14 cellular contexts compared by ENCODE assay signal in genomic region chr12:105100998-105101397, GRCh38. TPM values are rescaled to one million over a fixed set of nuclear protein-coding genes. Genes with fewer than 3 reads are reported as not detected.
DNase-seq lines count a peak whose midpoint lies in the region; ATAC-seq and TF ChIP-seq lines count a peak whose summit lies in the region.
"Had no signal": no experiment of that assay in that cellular context is flagged by ENCODE, and none has a peak within 500 bp of the region (broad histone marks: within the 10 kb centered on the region; RNA-seq: fewer than 3 reads in every experiment).

No MANE protein-coding gene starts in this region.

- no peaks in the 10 kb centered on the region for H3K9me3 ChIP-seq in H9 (ENCODE audit: control insufficient read depth, low read depth, low read length)
- H3K9me3 ChIP-seq in SJSA1 (replicated peaks): no peaks in the 10 kb centered on the region
- H3K9me3 ChIP-seq: HAP-1 had no signal

- H2AFZ ChIP-seq in H9 (ENCODE audit: low read length): no peak overlapping the region

- no peak overlapping the region for H2BK120ac ChIP-seq in H9 (ENCODE audit: low read depth, low read length, poor library complexity, severe bottlenecking)

- no peak overlapping the region for H2AK5ac ChIP-seq in H9 (ENCODE audit: insufficient read length, low read length)

- H2BK15ac ChIP-seq in H9 (ENCODE audit: low read depth, low read length): no peak overlapping the region

- no peak overlapping the region for H3K18ac ChIP-seq in H9 (ENCODE audit: insufficient read length, low read depth, low read length)

- H3K4me3 Mint-ChIP-seq in H9: no peak overlapping the region
- no peak overlapping the region for H3K4me3 Mint-ChIP-seq in activated T-cell treated with anti-CD3 and anti-CD28 coated beads, Interleukin-2, amount 50 U/mL, for 4 hours
- H3K4me3 Mint-ChIP-seq in activated naive CD4-positive, alpha-beta T cell treated with anti-CD3 and anti-CD28 coated beads, Interleukin-2, amount 10 ng/mL, durations not matched to agents 7 days and 5 days: no peak overlapping the region
- H3K4me3 Mint-ChIP-seq: central memory CD8-positive, alpha-beta T cell had no signal

- H3K9ac ChIP-seq in H9 (ENCODE audit: extremely low read depth, insufficient read length, low read length): no peak overlapping the region

- H3K36me3 Mint-ChIP-seq in H9 (ENCODE audit: insufficient read depth in 1 of 3, low read depth in 3 of 3): peaks cover 5 to 11% (median 6%) of the 10 kb centered on the region in 3 experiments
- peaks cover 3% of the 10 kb centered on the region for H3K36me3 Mint-ChIP-seq in activated T-cell treated with anti-CD3 and anti-CD28 coated beads, Interleukin-2, amount 50 U/mL, for 4 hours (ENCODE audit: insufficient read depth)
- peaks cover 2% of the 10 kb centered on the region for H3K36me3 Mint-ChIP-seq in activated naive CD4-positive, alpha-beta T cell treated with anti-CD3 and anti-CD28 coated beads, Interleukin-2, amount 10 ng/mL, durations not matched to agents 7 days and 5 days

- DNase-seq in AG08395 (ENCODE audit: low spot score) (peak; percentile 26), H9 (no peak), SJSA1 (ENCODE audit: low read depth in 1 of 2, low spot score in 2 of 2) (no peak), fibroblast of villous mesenchyme (ENCODE audit: low read depth) (peak; percentile 51)
- DNase-seq in activated T-cell treated with anti-CD3 and anti-CD28 coated beads, Interleukin-2, amount 50 U/mL, for 4 hours: no peak
- DNase-seq in activated naive CD4-positive, alpha-beta T cell treated with anti-CD3 and anti-CD28 coated beads, Interleukin-2, amount 10 ng/mL, durations not matched to agents 7 days and 5 days: no peak
- DNase-seq: activated CD4-positive, alpha-beta T cell treated with anti-CD3 and anti-CD28 coated beads for 48 hours; left colon; NCI-H524 treated with DMSO at 0.1 percent for 48 hours had no signal

- no peaks in the 10 kb centered on the region; the same call in 1 of the 2 replicates for H3K4me1 ChIP-seq in H9 (ENCODE audit: insufficient read depth, low read length)
- H3K4me1 ChIP-seq in SJSA1 (replicated peaks): peaks cover 8% of the 10 kb centered on the region
- H3K4me1 ChIP-seq: HAP-1 had no signal

- no peak overlapping the region for H4K5ac ChIP-seq in H9 (ENCODE audit: insufficient read length, low read depth, low read length)

- peaks cover 1% of the 10 kb centered on the region; the same call in 1 of the 2 replicates for H3K27me3 Mint-ChIP-seq in H9 (ENCODE audit: low read depth)
- H3K27me3 Mint-ChIP-seq in activated T-cell treated with anti-CD3 and anti-CD28 coated beads, Interleukin-2, amount 50 U/mL, for 4 hours (ENCODE audit: low read depth): peaks cover 19% of the 10 kb centered on the region
- H3K27me3 Mint-ChIP-seq in activated naive CD4-positive, alpha-beta T cell treated with anti-CD3 and anti-CD28 coated beads, Interleukin-2, amount 10 ng/mL, durations not matched to agents 7 days and 5 days: peaks cover 40% of the 10 kb centered on the region

- no peak overlapping the region for H2BK5ac ChIP-seq in H9 (ENCODE audit: insufficient read length, low read length)

- no peak overlapping the region for H3K14ac ChIP-seq in H9 (ENCODE audit: insufficient read depth, low read length)

- no peak overlapping the region for H4K8ac ChIP-seq in H9 (replicated peaks; ENCODE audit: insufficient read length, low read depth, low read length)

- no peaks in the 10 kb centered on the region for H3K27me3 ChIP-seq in H9 (ENCODE audit: insufficient read depth, low read length)
- H3K27me3 ChIP-seq in SJSA1 (replicated peaks): no peaks in the 10 kb centered on the region

- H4K91ac ChIP-seq in H9 (ENCODE audit: insufficient read length, low read depth, low read length): no peak overlapping the region

- H3K56ac ChIP-seq in H9 (ENCODE audit: insufficient read length, low read depth, low read length): no peak overlapping the region

- H3T11ph ChIP-seq in H9 (ENCODE audit: low read length): no peak overlapping the region

- no peak overlapping the region for H2BK20ac ChIP-seq in H9 (ENCODE audit: low read depth, low read length, poor library complexity, severe bottlenecking)

- no peaks in the 10 kb centered on the region for H3K79me2 ChIP-seq in H9 (ENCODE audit: insufficient read depth, low read length)

- no peaks in the 10 kb centered on the region for H3K79me1 ChIP-seq in H9 (ENCODE audit: insufficient read depth, low read depth, low read length, poor library complexity, severe bottlenecking)

- no peak overlapping the region for H2BK12ac ChIP-seq in H9 (ENCODE audit: insufficient read length, low read depth, low read length)

- no peak overlapping the region for H3K4ac ChIP-seq in H9 (ENCODE audit: low read depth, low read length)

- H3K23ac ChIP-seq in H9 (ENCODE audit: insufficient read length, low read depth, low read length): no peak overlapping the region

- peaks cover 0 to 3% of the 10 kb centered on the region in 2 experiments; a peak in 2 of 4 replicates for H3K4me1 Mint-ChIP-seq in H9
- no peaks in the 10 kb centered on the region for H3K4me1 Mint-ChIP-seq in activated T-cell treated with anti-CD3 and anti-CD28 coated beads, Interleukin-2, amount 50 U/mL, for 4 hours (ENCODE audit: low read depth)
- H3K4me1 Mint-ChIP-seq in activated naive CD4-positive, alpha-beta T cell treated with anti-CD3 and anti-CD28 coated beads, Interleukin-2, amount 10 ng/mL, durations not matched to agents 7 days and 5 days: no peaks in the 10 kb centered on the region
- H3K4me1 Mint-ChIP-seq: central memory CD8-positive, alpha-beta T cell had no signal

- H3K4me2 ChIP-seq in H9 (ENCODE audit: insufficient read depth, insufficient read length, low read length): no peak overlapping the region

- no peaks in the 10 kb centered on the region for H3K23me2 ChIP-seq in H9 (ENCODE audit: insufficient read length, low read depth, low read length, poor library complexity, severe bottlenecking)

- H4K20me1 ChIP-seq in H9 (ENCODE audit: control insufficient read depth, insufficient read depth, insufficient read length): no peaks in the 10 kb centered on the region

- no peak for ATAC-seq in esophagus mucosa
- no peak for ATAC-seq in HG02885 (IDR thresholded peaks at IDR 0.05; ENCODE audit: poor library complexity, unreplicated experiment)
- no peak for ATAC-seq in activated T-cell treated with anti-CD3 and anti-CD28 coated beads, Interleukin-2, amount 50 U/mL, for 4 hours
- ATAC-seq: left colon had no signal

- no peaks in the 10 kb centered on the region for H3K36me3 ChIP-seq in SJSA1
- H3K36me3 ChIP-seq: HAP-1 had no signal

- no peak overlapping the region for H3K4me3 ChIP-seq in SJSA1
- no peak overlapping the region for H3K4me3 ChIP-seq in fibroblast of villous mesenchyme (ENCODE audit: low read depth, low read length)
- H3K4me3 ChIP-seq: HAP-1 had no signal

- H3K27ac ChIP-seq in H9 (ENCODE audit: insufficient read length, low read depth, low read length) (no peak overlapping the region), SJSA1 (0 out of 2 replicates have a peak overlapping the region, but pooled peaks have one; percentile 17)

- H3K27ac Mint-ChIP-seq in H9: no peak overlapping the region
- H3K27ac Mint-ChIP-seq in activated naive CD4-positive, alpha-beta T cell treated with anti-CD3 and anti-CD28 coated beads, Interleukin-2, amount 10 ng/mL, durations not matched to agents 7 days and 5 days: no peak overlapping the region
- H3K27ac Mint-ChIP-seq: activated T-helper 2 cell treated with anti-CD3 and anti-CD28 coated beads, Interferon-gamma antibody, Interleukin-2, Interleukin-4, amounts not matched to agents 10 μg/mL and 5 μg/mL and 100 μg/mL, durations not matched to agents 14 hours and 24 hours and 36 hours had no signal

- CTCF ChIA-PET in activated naive CD4-positive, alpha-beta T cell treated with anti-CD3 and anti-CD28 coated beads, Interleukin-2, amount 10 ng/mL, durations not matched to agents 7 days and 5 days (lab: Charles Lee): no interaction called here

- peaks cover 18 to 21% of the 10 kb centered on the region in 2 experiments for H3K9me3 Mint-ChIP-seq in H9
- H3K9me3 Mint-ChIP-seq in activated T-cell treated with anti-CD3 and anti-CD28 coated beads, Interleukin-2, amount 50 U/mL, for 4 hours: peaks cover 6% of the 10 kb centered on the region
- H3K9me3 Mint-ChIP-seq in activated naive CD4-positive, alpha-beta T cell treated with anti-CD3 and anti-CD28 coated beads, Interleukin-2, amount 10 ng/mL, durations not matched to agents 7 days and 5 days: peaks cover 9% of the 10 kb centered on the region

- TF ChIP-seq CTCF in H9 (conservative IDR thresholded peaks at IDR 0.05) (peak; percentile 32; the same call in 1 of the 3 replicates), fibroblast of villous mesenchyme (IDR thresholded peaks at IDR 0.05; ENCODE audit: insufficient read depth, low read depth, low read length) (no peak)

RNA-seq across cellular contexts. Expression of gene WASHC4, which starts 6.5 kb away (rescaled TPM):
- 41.2 and 45.3 TPM in 2 replicates for total RNA-seq in H9 (2021)
- total RNA-seq in SJSA1 (2014; rRNA removed; shearing (Covaris generic)): 58.1 and 70.5 TPM in 2 replicates
- total RNA-seq in fibroblast of villous mesenchyme: 129 and 148 TPM in 2 replicates
- 19.6 TPM for total RNA-seq in esophagus mucosa
- 10 to 100 TPM; 21.2 to 25.7 (median 22.7) TPM for total RNA-seq in activated T-cell treated with anti-CD3 and anti-CD28 coated beads, Interleukin-2, amount 50 U/mL, for 4 hours

RNA-seq across cellular contexts. Expression of gene ALDH1L2, which starts 16.7 kb away (rescaled TPM):
- total RNA-seq in H9 (2021) (1.9 and 2.2 TPM in 2 replicates), fibroblast of villous mesenchyme (23.3 and 42.5 TPM in 2 replicates), esophagus mucosa (6.0 TPM)
- 0.25 and 0.68 TPM in 2 replicates for total RNA-seq in SJSA1 (2014; rRNA removed; shearing (Covaris generic))
- under 1 TPM; 0.29 to 0.81 (median 0.35) TPM for total RNA-seq in activated T-cell treated with anti-CD3 and anti-CD28 coated beads, Interleukin-2, amount 50 U/mL, for 4 hours

Comparison
In these comparisons a context has a peak if more than half of its experiments do, and no peak if none do; other contexts are left out.
1. DNase-seq: peak in AG08395 (single experiment) and fibroblast of villous mesenchyme (single experiment); none in H9 (single experiment), SJSA1 (0 of 2), activated T-cell treated with anti-CD3 and anti-CD28 coated beads, Interleukin-2, amount 50 U/mL, for 4 hours (single experiment) and activated naive CD4-positive, alpha-beta T cell treated with anti-CD3 and anti-CD28 coated beads, Interleukin-2, amount 10 ng/mL, durations not matched to agents 7 days and 5 days (single experiment).